In genomic region chr5:168753691-168754254, GRCh38 we compare ENCODE assay signal across 17 cellular contexts.
"Had no signal": no experiment of that assay in that cellular context is flagged by ENCODE, and none has a peak within 500 bp of the region (broad histone marks: within the 10 kb centered on the region; RNA-seq: fewer than 3 reads in every experiment).

No MANE protein-coding gene starts in this region.

- DNase-seq: dermis blood vessel endothelial cell; erythroblast; foreskin keratinocyte; immature natural killer cell; kidney; left cardiac atrium; left ventricle myocardium superior; mesendoderm; naive thymus-derived CD4-positive, alpha-beta T cell; nephron progenitor cell; stimulated activated CD4-positive, alpha-beta T cell treated with anti-CD3 and anti-CD28 coated beads, Interleukin-2, amount 100 ng/mL, for 24 hours; stimulated activated CD4-positive, alpha-beta T cell treated with anti-CD3 and anti-CD28 coated beads, Interleukin-4, amount 100 ng/mL, for 4 hours; stimulated activated naive B cell treated with anti-CD40 and anti-IgM and Interleukin-4, amounts not matched to agents 10 μg/mL and 1 μg/mL and 100 μg/mL, for 72 hours; stimulated activated naive CD8-positive, alpha-beta T cell treated with anti-CD3 and anti-CD28 coated beads, Interleukin-15, amount 100 ng/mL, for 72 hours; testis had no signal

- H3K4me1 ChIP-seq: foreskin keratinocyte, testis, tibial nerve had no signal

- H3K9me3 ChIP-seq: neutrophil, testis, tibial nerve had no signal

- H3K27me3 ChIP-seq: foreskin keratinocyte, neutrophil, testis, tibial nerve had no signal

- H3K27ac ChIP-seq: foreskin keratinocyte, neutrophil, testis, tibial nerve had no signal

- H3K4me3 ChIP-seq: testis, tibial nerve had no signal

- H3K36me3 ChIP-seq: neutrophil had no signal
